ENCODE assay signal across 8 cellular contexts in genomic region chr1:52632732-52633290, GRCh38. TPM values are rescaled to one million over a fixed set of nuclear protein-coding genes. Genes with fewer than 3 reads are reported as not detected.
DNase-seq lines count a peak whose midpoint lies in the region; ATAC-seq, FAIRE-seq and TF ChIP-seq lines count a peak whose summit lies in the region.

SHISAL2A (plus strand) TSS chr1:52633168; CDS start chr1:52633494, 326 bp downstream.

- H3K9ac ChIP-seq in HUES6 (ENCODE audit: low read length), result peak within 1 kb of the TSS; percentile 54
- peak within 1 kb of the TSS in 2 of 4 experiments; percentile 24 to 56; a peak in 2 of 7 replicates for H3K9ac ChIP-seq in H1 (replicated peaks in 1 of 4; ENCODE audit: extremely low read depth in 1 of 4, low read depth in 3 of 4, low read length in 3 of 4)
- no peak within 1 kb of the TSS for H3K9ac ChIP-seq in MM.1S (ENCODE audit: low read length)

- peak in 1 of 2 experiments; percentile 31; a peak in 1 of 4 replicates for TF ChIP-seq RAD21 in H1 (IDR thresholded peaks at IDR 0.05 in 1 of 2, conservative IDR thresholded peaks at IDR 0.05 in 1 of 2; ENCODE audit: low read depth in 2 of 2, low read length in 2 of 2)

- no peaks in the 10 kb centered on the region for H4K20me1 ChIP-seq in H1 (replicated peaks in 1 of 2; ENCODE audit: control insufficient read depth in 1 of 2, insufficient read depth in 2 of 2, low read length in 2 of 2)
- H4K20me1 ChIP-seq in MM.1S (ENCODE audit: insufficient read depth, low read length), result no peaks in the 10 kb centered on the region

- peak within 1 kb of the TSS; percentile 58 to 71 for H3K4me2 ChIP-seq in H1 (ENCODE audit: insufficient read depth in 1 of 2, low read depth in 2 of 2, low read length in 2 of 2)
- H3K4me2 ChIP-seq in MM.1S (ENCODE audit: low read depth, low read length), result no peak within 1 kb of the TSS

- peak within 1 kb of the TSS; percentile 84 for H3K4me3 Mint-ChIP-seq in activated CD4-positive, alpha-beta memory T cell treated with anti-CD3 and anti-CD28 coated beads, Interleukin-2, amount 10 ng/mL, durations not matched to agents 7 days and 5 days
- H3K4me3 Mint-ChIP-seq in natural killer cell, result peak within 1 kb of the TSS; percentile 86

- H3K36me3 Mint-ChIP-seq in activated CD4-positive, alpha-beta memory T cell treated with anti-CD3 and anti-CD28 coated beads, Interleukin-2, amount 10 ng/mL, durations not matched to agents 7 days and 5 days (ENCODE audit: low read depth), result peaks cover 25% of the 10 kb centered on the region
- no peaks in the 10 kb centered on the region for H3K36me3 Mint-ChIP-seq in natural killer cell

- H3K4me1 Mint-ChIP-seq in activated CD4-positive, alpha-beta memory T cell treated with anti-CD3 and anti-CD28 coated beads, Interleukin-2, amount 10 ng/mL, durations not matched to agents 7 days and 5 days, result peaks cover 59% of the 10 kb centered on the region
- H3K4me1 Mint-ChIP-seq in natural killer cell, result peaks cover 74 to 76% of the 10 kb centered on the region in 2 donors

- peak within 1 kb of the TSS; percentile 36 for H3K4me3 ChIP-seq in A673 (ENCODE audit: low read depth, low read length, poor library complexity, severe bottlenecking)
- peak within 1 kb of the TSS; percentile 54 for H3K4me3 ChIP-seq in HUES6 (ENCODE audit: low read depth, low read length)
- peak within 1 kb of the TSS; percentile 21 to 59 (median 29) for H3K4me3 ChIP-seq in H1 (ENCODE audit: extremely low read depth in 1 of 4, insufficient read depth in 2 of 4, low read depth in 3 of 4, low read length in 4 of 4)
- peak within 1 kb of the TSS; percentile 74 for H3K4me3 ChIP-seq in thoracic aorta
- H3K4me3 ChIP-seq in MM.1S (ENCODE audit: low read length), result no peak within 1 kb of the TSS

- intact Hi-C loops in A673 (cut with micrococcal nuclease; ENCODE audit: unreplicated experiment) (no loop called here), natural killer cell (cut with micrococcal nuclease) (loop anchor here (10.0 kb wide), 2 partner anchors 52 to 1658 kb away; partner anchors contain the start of gene CDKN2C)

- H2BK12ac ChIP-seq in H1 (ENCODE audit: low read depth, low read length), result peak within 1 kb of the TSS; percentile 99

- CTCF ChIA-PET in A673 (lab: Charles Lee), result interaction anchor here (0.6 kb wide), 1 partner anchor 8 kb away, joined by 4 read pairs; no protein-coding TSS in a partner anchor
- CTCF ChIA-PET in activated CD4-positive, alpha-beta memory T cell treated with anti-CD3 and anti-CD28 coated beads, Interleukin-2, amount 10 ng/mL, durations not matched to agents 7 days and 5 days (lab: Charles Lee), result interaction anchor here (0.5 to 1.9 kb wide), 5 partner anchors 12 to 266 kb away, joined by 3 to 6 read pairs (median 5); partner anchors contain the start of genes ORC1 and PRPF38A
- CTCF ChIA-PET in H1 (lab: Charles Lee; ENCODE audit: partially characterized antibody), result interaction anchor here (0.7 to 2.2 kb wide), 10 partner anchors 16 to 166 kb away, joined by 3 to 5 read pairs (median 4); no protein-coding TSS in a partner anchor

- H2BK120ac ChIP-seq in H1 (replicated peaks; ENCODE audit: low read depth, low read length), result no peak within 1 kb of the TSS

- 0 out of 3 replicates have a peak, but pooled peaks of 1 of the 2 experiments have one; percentile 23 for TF ChIP-seq POLR2A in H1 (IDR thresholded peaks at IDR 0.05; ENCODE audit: control extremely low read depth in 1 of 2, low read depth in 2 of 2, low read length in 2 of 2)

- DNase-seq in A673 (ENCODE audit: low spot score), result no peak
- peak; percentile 64 for DNase-seq in activated CD4-positive, alpha-beta memory T cell treated with anti-CD3 and anti-CD28 coated beads, Interleukin-2, amount 10 ng/mL, durations not matched to agents 7 days and 5 days
- DNase-seq in H1 (ENCODE audit: low read depth in 1 of 2, low spot score in 2 of 2), result peak in 1 of 2 experiments; percentile 82
- DNase-seq in natural killer cell, result peak; percentile 62
- DNase-seq in thoracic aorta (ENCODE audit: low spot score), result no peak
- no peak for DNase-seq in MM.1S
- DNase-seq in epidermal melanocyte (ENCODE audit: insufficient read length, low spot score), result no peak

- H3K79me2 ChIP-seq in H1 (ENCODE audit: control insufficient read depth in 1 of 2, insufficient read depth in 2 of 2, low read length in 2 of 2) (no peaks in the 10 kb centered on the region), MM.1S (ENCODE audit: low read length) (no peaks in the 10 kb centered on the region)

- peak within 1 kb of the TSS; percentile 83; the same call in 1 of the 2 replicates for H2BK15ac ChIP-seq in H1 (ENCODE audit: low read length)

- H3K36me3 ChIP-seq in A673 (ENCODE audit: insufficient read depth, low read length, poor library complexity, severe bottlenecking), result no peaks in the 10 kb centered on the region
- no peaks in the 10 kb centered on the region for H3K36me3 ChIP-seq in HUES6 (ENCODE audit: control insufficient read depth, insufficient read depth, low read length)
- no peaks in the 10 kb centered on the region for H3K36me3 ChIP-seq in H1 (ENCODE audit: control insufficient read depth in 2 of 4, insufficient read depth in 4 of 4, low read length in 3 of 4)
- H3K36me3 ChIP-seq in thoracic aorta, result no peaks in the 10 kb centered on the region
- H3K36me3 ChIP-seq in MM.1S (replicated peaks; ENCODE audit: insufficient read depth, low read length), result no peaks in the 10 kb centered on the region

- no peak for TF ChIP-seq CTCF in A673 (conservative IDR thresholded peaks at IDR 0.05; ENCODE audit: low read depth, low read length)
- 0 out of 4 replicates have a peak, but pooled peaks of 1 of the 3 experiments have one; percentile 12 for TF ChIP-seq CTCF in H1 (IDR thresholded peaks at IDR 0.05; ENCODE audit: control extremely low read depth in 1 of 3, insufficient read depth in 1 of 3, low read depth in 1 of 3, low read length in 3 of 3)
- TF ChIP-seq CTCF in natural killer cell (IDR thresholded peaks at IDR 0.05), result no peak
- TF ChIP-seq CTCF in thoracic aorta (IDR thresholded peaks at IDR 0.05), result no peak
- no peak for TF ChIP-seq CTCF in MM.1S (IDR thresholded peaks at IDR 0.05; ENCODE audit: low read length)

- no peak for TF ChIP-seq EP300 in H1 (IDR thresholded peaks at IDR 0.05; ENCODE audit: borderline replicate concordance in 1 of 2, low read depth in 2 of 2, low read length in 2 of 2)

- POLR2A ChIA-PET in A673 (lab: Charles Lee; ENCODE audit: low non-redundant PET) (no interaction called here), H1 (lab: Charles Lee; ENCODE audit: partially characterized antibody) (interaction anchor here (0.9 to 1.9 kb wide), 10 partner anchors 12 to 229 kb away, joined by 3 to 9 read pairs (median 4); partner anchors contain the start of genes GPX7, ORC1, PRPF38A and TUT4)
- POLR2A ChIA-PET in activated CD4-positive, alpha-beta memory T cell treated with anti-CD3 and anti-CD28 coated beads, Interleukin-2, amount 10 ng/mL, durations not matched to agents 7 days and 5 days (lab: Charles Lee), result interaction anchor here (0.8 to 3.6 kb wide), 17 partner anchors 8 to 289 kb away, joined by 3 to 23 read pairs (median 8); partner anchors contain the start of genes CC2D1B, ECHDC2, GPX7 and ORC1

- BruUV-seq in A673 (replicated peaks; lab: Mats Ljungman, UMichigan), result no TSS peak

- H4K91ac ChIP-seq in H1 (replicated peaks; ENCODE audit: insufficient read length, low read length), result peak within 1 kb of the TSS; percentile 68

- peak within 1 kb of the TSS; percentile 80 for H3K27ac Mint-ChIP-seq in activated CD4-positive, alpha-beta memory T cell treated with anti-CD3 and anti-CD28 coated beads, Interleukin-2, amount 10 ng/mL, durations not matched to agents 7 days and 5 days
- peak within 1 kb of the TSS; percentile 96 to 98 for H3K27ac Mint-ChIP-seq in natural killer cell

- peak within 1 kb of the TSS; percentile 98 for H2BK20ac ChIP-seq in H1 (ENCODE audit: low read length)

- H3K79me1 ChIP-seq in H1 (ENCODE audit: low read depth, low read length), result no peaks in the 10 kb centered on the region

- peak within 1 kb of the TSS; percentile 13 for H3K56ac ChIP-seq in H1 (replicated peaks; ENCODE audit: insufficient read length, low read depth, low read length)

- no peak within 1 kb of the TSS for H4K5ac ChIP-seq in H1 (ENCODE audit: insufficient read length, low read depth, low read length)

- WGBS in H1 (ENCODE audit: extremely low coverage in 1 of 2, insufficient coverage in 1 of 2, insufficient read length in 1 of 2, insufficient replicate concordance in 2 of 2, low coverage in 1 of 2, low lambda C conversion rate in 2 of 2, missing lambda C conversion rate in 1 of 2), 2 experiments, result 13% methylated on average over 27 of the region's 53 CpGs; no CpG with 5 or more reads in 1 of the 2 experiments

- no peaks in the 10 kb centered on the region for H3K4me1 ChIP-seq in A673 (ENCODE audit: insufficient read depth, low read length, poor library complexity, severe bottlenecking)
- peaks cover 37% of the 10 kb centered on the region for H3K4me1 ChIP-seq in HUES6 (ENCODE audit: control insufficient read depth, insufficient read depth, low read length)
- H3K4me1 ChIP-seq in H1 (replicated peaks in 1 of 4; ENCODE audit: control insufficient read depth in 3 of 4, insufficient read depth in 4 of 4, low read length in 3 of 4), result peaks cover 3 to 10% (median 7%) of the 10 kb centered on the region in 4 experiments; a peak in 6 of 7 replicates
- peaks cover 0 to 10% of the 10 kb centered on the region in 2 donors for H3K4me1 ChIP-seq in thoracic aorta (ENCODE audit: control insufficient read depth in 1 of 2, low read depth in 2 of 2)
- H3K4me1 ChIP-seq in MM.1S (ENCODE audit: low read length), result peaks cover 26% of the 10 kb centered on the region

- H3K9me2 ChIP-seq in MM.1S (replicated peaks; ENCODE audit: insufficient read depth, low read length), result no peaks in the 10 kb centered on the region

- no peak within 1 kb of the TSS for H3K27ac ChIP-seq in A673 (ENCODE audit: low read depth, low read length, poor library complexity, severe bottlenecking)
- H3K27ac ChIP-seq in HUES6 (ENCODE audit: low read depth, low read length), result no peak within 1 kb of the TSS
- H3K27ac ChIP-seq in H1 (ENCODE audit: low read depth, low read length), result no peak within 1 kb of the TSS
- no peak within 1 kb of the TSS for H3K27ac ChIP-seq in thoracic aorta
- H3K27ac ChIP-seq in MM.1S (ENCODE audit: low read length), result no peak within 1 kb of the TSS

- H3K23me2 ChIP-seq in H1 (ENCODE audit: low read depth, low read length), result peaks cover 7% of the 10 kb centered on the region; the same call in 1 of the 2 replicates

- peak within 1 kb of the TSS; percentile 39 for H3K4ac ChIP-seq in H1 (replicated peaks; ENCODE audit: insufficient read length, low read depth, low read length)

- H2BK5ac ChIP-seq in H1 (ENCODE audit: low read depth, low read length), result peak within 1 kb of the TSS; percentile 54; the same call in 1 of the 2 replicates

- peak within 1 kb of the TSS; percentile 80 for H3K18ac ChIP-seq in H1 (ENCODE audit: extremely low read depth, low read length)

- H3K9me3 Mint-ChIP-seq in activated CD4-positive, alpha-beta memory T cell treated with anti-CD3 and anti-CD28 coated beads, Interleukin-2, amount 10 ng/mL, durations not matched to agents 7 days and 5 days, result peaks cover 8% of the 10 kb centered on the region
- no peaks in the 10 kb centered on the region for H3K9me3 Mint-ChIP-seq in natural killer cell

- no peak within 1 kb of the TSS for H3K23ac ChIP-seq in H1 (ENCODE audit: insufficient read length)

- H2AK5ac ChIP-seq in H1 (ENCODE audit: low read depth, low read length), result peak within 1 kb of the TSS; percentile 86

- no peak for FAIRE-seq in H1 (lab: Jason Lieb, UNC)

- H3K27me3 ChIP-seq in A673 (replicated peaks; ENCODE audit: insufficient read depth, low read depth, low read length, poor library complexity), result peaks cover 21% of the 10 kb centered on the region
- peaks cover 51% of the 10 kb centered on the region for H3K27me3 ChIP-seq in HUES6 (ENCODE audit: control insufficient read depth, insufficient read depth, low read length)
- H3K27me3 ChIP-seq in H1 (replicated peaks in 1 of 4; ENCODE audit: control insufficient read depth in 3 of 4, extremely low read depth in 1 of 4, insufficient read depth in 3 of 4, low read length in 3 of 4), result peaks cover 26 to 38% (median 36%) of the 10 kb centered on the region in 4 experiments
- H3K27me3 ChIP-seq in thoracic aorta (replicated peaks; ENCODE audit: insufficient read depth), result no peaks in the 10 kb centered on the region
- H3K27me3 ChIP-seq in MM.1S (replicated peaks; ENCODE audit: insufficient read depth, low read length), result no peaks in the 10 kb centered on the region

- peak within 1 kb of the TSS; percentile 92 for H4K8ac ChIP-seq in H1 (ENCODE audit: extremely low read depth, insufficient read depth, low read length)

- H3K14ac ChIP-seq in H1 (ENCODE audit: insufficient read length), result no peak within 1 kb of the TSS

- H3K9me3 ChIP-seq in A673 (ENCODE audit: low read depth, low read length, poor library complexity, severe bottlenecking), result no peaks in the 10 kb centered on the region
- no peaks in the 10 kb centered on the region for H3K9me3 ChIP-seq in HUES6 (ENCODE audit: control insufficient read depth, insufficient read depth, low read depth, low read length)
- no peaks in the 10 kb centered on the region for H3K9me3 ChIP-seq in H1 (ENCODE audit: insufficient read depth in 2 of 2, low read depth in 1 of 2, low read length in 1 of 2)
- H3K9me3 ChIP-seq in thoracic aorta, result no peaks in the 10 kb centered on the region
- no peaks in the 10 kb centered on the region for H3K9me3 ChIP-seq in MM.1S (replicated peaks; ENCODE audit: insufficient read depth, low read length)

- peaks cover 17% of the 10 kb centered on the region for H3F3A ChIP-seq in MM.1S (ENCODE audit: insufficient read depth, low read length)

- peaks cover 10% of the 10 kb centered on the region for H3K27me3 Mint-ChIP-seq in activated CD4-positive, alpha-beta memory T cell treated with anti-CD3 and anti-CD28 coated beads, Interleukin-2, amount 10 ng/mL, durations not matched to agents 7 days and 5 days
- H3K27me3 Mint-ChIP-seq in natural killer cell (ENCODE audit: low read depth in 2 of 2), result no peaks in the 10 kb centered on the region

- ATAC-seq in natural killer cell, result peak; percentile 36 to 64 (median 44)
- ATAC-seq in thoracic aorta (ENCODE audit: insufficient number of reproducible peaks, low FRiP score, low read depth), result no peak

- H2AFZ ChIP-seq in H1 (ENCODE audit: low read length) (peak within 1 kb of the TSS; percentile 90), MM.1S (ENCODE audit: low read length) (no peak within 1 kb of the TSS)

RNA-seq across cellular contexts. Expression of gene SHISAL2A, which starts in this region (rescaled TPM):
- total RNA-seq in A673 (2021) (not detected in 2 replicates), natural killer cell (10 to 100 TPM; 14.0 to 31.4 (median 16.2) TPM), thoracic aorta (under 1 TPM in 1 of 2 donors, not detected in 1; 0.54 TPM)
- 10 to 100 TPM; 10.8 to 11.4 TPM for total RNA-seq in activated CD4-positive, alpha-beta memory T cell treated with anti-CD3 and anti-CD28 coated beads, Interleukin-2, amount 10 ng/mL, durations not matched to agents 7 days and 5 days
- 0.50 and 0.74 TPM in 2 replicates for total RNA-seq in H1 (2021; fragmentation: NEBNext Ultra II Directional; extraction: Animal tissue kit (Norgen Biotek cat#: 25700))
- 1.8 and 2.1 TPM in 2 replicates for polyA plus RNA-seq in H1 (2011; rRNA removed)
- polyA plus RNA-seq in H1 (2011; cell fraction: cytosol; rRNA removed), result 1.7 TPM
- 1.6 TPM for polyA plus RNA-seq in H1 (2011; cell fraction: nucleus; rRNA removed)
- 0.29 to 1.8 TPM (median 1.1 TPM) in 4 replicates for polyA plus RNA-seq in H1 (2012, experiment 1 of 2)
- polyA plus RNA-seq in H1 (2012, experiment 2 of 2), result 1.2 TPM
- 0.93 TPM for polyA plus RNA-seq in H1 (2013, experiment 1 of 2)
- 1.2 TPM for polyA plus RNA-seq in H1 (2013, experiment 2 of 2)
- polyA minus RNA-seq in H1 (2011; rRNA and poly(A)+ RNA removed), result 0.90 and 3.2 TPM in 2 replicates
- polyA minus RNA-seq in H1 (2011; cell fraction: cytosol; rRNA and poly(A)+ RNA removed), result not detected
- 1.4 TPM for polyA minus RNA-seq in H1 (2011; cell fraction: nucleus; rRNA and poly(A)+ RNA removed)

Comparison
In these comparisons a context has a peak if more than half of its experiments do, and no peak if none do; other contexts are left out.
1. DNase-seq: peak in activated CD4-positive, alpha-beta memory T cell treated with anti-CD3 and anti-CD28 coated beads, Interleukin-2, amount 10 ng/mL, durations not matched to agents 7 days and 5 days (single experiment) and natural killer cell (single experiment); none in A673 (single experiment), thoracic aorta (single experiment), MM.1S (single experiment) and epidermal melanocyte (single experiment).